7 cellular contexts compared by ENCODE assay signal in the genomic region with DNA sequence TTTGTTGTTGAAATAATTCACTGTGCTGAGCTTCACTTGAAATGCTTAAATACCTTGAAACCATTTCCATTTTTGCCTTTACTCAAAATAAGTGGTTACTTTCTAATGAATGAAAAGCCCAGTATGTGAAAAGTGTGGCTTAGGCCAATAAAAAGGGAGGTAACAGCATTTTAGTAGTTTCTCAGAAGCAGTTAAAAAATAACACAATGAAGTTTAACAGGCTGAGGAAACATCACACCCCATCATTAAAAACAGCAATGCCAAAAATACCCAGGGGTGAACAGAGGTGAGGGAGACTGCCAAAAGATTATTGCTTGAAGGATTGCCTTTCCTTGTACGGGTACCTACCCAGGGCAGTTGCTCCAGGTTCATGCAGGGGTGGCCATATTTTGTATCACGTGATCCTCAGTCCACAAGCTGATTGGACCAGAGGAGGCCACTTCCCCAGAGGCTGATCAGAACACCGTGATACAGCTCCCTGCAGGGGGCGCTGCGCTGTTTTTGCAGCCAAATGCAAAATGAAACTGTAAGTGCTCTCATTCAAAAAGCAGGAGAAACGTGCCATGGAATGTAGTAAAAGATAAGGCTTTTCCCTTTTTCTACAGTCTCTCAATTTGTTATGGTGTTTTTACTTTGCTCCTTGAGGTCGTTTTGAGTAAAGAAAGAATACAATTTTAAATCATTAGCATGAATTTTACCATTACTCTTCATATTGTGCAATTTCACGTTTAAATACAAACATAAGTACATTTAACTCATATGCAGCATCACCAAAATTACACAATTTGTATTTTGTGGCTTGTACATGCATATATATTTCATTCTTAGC.
DNase-seq lines count a peak whose midpoint lies in the region; ATAC-seq, FAIRE-seq and TF ChIP-seq lines count a peak whose summit lies in the region.

No MANE protein-coding gene starts in this region.

- peak overlapping the region; percentile 52 for H4K8ac ChIP-seq in mesenchymal stem cell (ENCODE audit: low read length)

- no peak overlapping the region for H3K4me3 Mint-ChIP-seq in stimulated activated naive B cell treated with anti-CD40 and anti-IgM and Interleukin-4, amounts not matched to agents 10 μg/mL and 1 μg/mL and 100 μg/mL, for 72 hours

- intact Hi-C loops in endothelial cell of umbilical vein (cut with micrococcal nuclease) = loop anchor here (1.0 to 2.0 kb wide), 8 partner anchors 41 to 331 kb away; no protein-coding TSS in a partner anchor

- 48% methylated on average over 7 of the region's 8 CpGs for WGBS in mesenchymal stem cell

- H3K27ac Mint-ChIP-seq in stimulated activated naive B cell treated with anti-CD40 and anti-IgM and Interleukin-4, amounts not matched to agents 10 μg/mL and 1 μg/mL and 100 μg/mL, for 72 hours = no peak overlapping the region

- H3K18ac ChIP-seq in mesenchymal stem cell (ENCODE audit: low read depth in 1 of 2, low read length in 2 of 2) = peak overlapping the region; percentile 28 to 62

- no peak overlapping the region for H4K91ac ChIP-seq in mesenchymal stem cell (ENCODE audit: low read length)

- peaks cover 0 to 3% of the 10 kb centered on the region in 2 donors for H3K36me3 Mint-ChIP-seq in stimulated activated naive B cell treated with anti-CD40 and anti-IgM and Interleukin-4, amounts not matched to agents 10 μg/mL and 1 μg/mL and 100 μg/mL, for 72 hours

- H2BK15ac ChIP-seq in mesenchymal stem cell (ENCODE audit: low read depth, poor library complexity, severe bottlenecking) = no peak overlapping the region

- H3K9me3 ChIP-seq in endothelial cell of umbilical vein (replicated peaks; ENCODE audit: control insufficient read depth, insufficient read depth, low read length) (no peaks in the 10 kb centered on the region), mesenchymal stem cell (ENCODE audit: control insufficient read depth, low read length) (no peaks in the 10 kb centered on the region)

- no peak overlapping the region for H3K4ac ChIP-seq in mesenchymal stem cell (ENCODE audit: low read depth in 1 of 2, low read length in 2 of 2)

- H2AK5ac ChIP-seq in mesenchymal stem cell (ENCODE audit: low read length, severe bottlenecking) = no peak overlapping the region

- CTCF ChIA-PET in endothelial cell of umbilical vein (lab: Charles Lee) = interaction anchor here (0.6 to 5.3 kb wide), 48 partner anchors 11 to 682 kb away, joined by 3 to 54 read pairs (median 4); partner anchors contain the start of gene SH3BP4

- BruUV-seq in endothelial cell of umbilical vein (replicated peaks; lab: Mats Ljungman, UMichigan) = TSS peak; percentile 18

- H3K36me3 ChIP-seq in endothelial cell of umbilical vein (ENCODE audit: control insufficient read depth in 2 of 2, extremely low read depth in 1 of 2, insufficient read depth in 2 of 2, low read length in 2 of 2) = no peaks in the 10 kb centered on the region
- H3K36me3 ChIP-seq in mesenchymal stem cell (ENCODE audit: control insufficient read depth in 1 of 2, insufficient read depth in 2 of 2, low read depth in 1 of 2, low read length in 2 of 2) = no peaks in the 10 kb centered on the region

- peak overlapping the region; percentile 79 for H3K27ac ChIP-seq in endothelial cell of umbilical vein (ENCODE audit: insufficient read depth, low read depth, low read length)
- peak overlapping the region; percentile 58 for H3K27ac ChIP-seq in mesenchymal stem cell (ENCODE audit: low read length, poor library complexity, severe bottlenecking)

- H2AFZ ChIP-seq in endothelial cell of umbilical vein (ENCODE audit: low read depth, low read length) = peak overlapping the region; percentile 66
- H2AFZ ChIP-seq in mesenchymal stem cell (ENCODE audit: low read depth, low read length) = no peak overlapping the region

- no peaks in the 10 kb centered on the region for H4K20me1 ChIP-seq in endothelial cell of umbilical vein (replicated peaks; ENCODE audit: control insufficient read depth, extremely low read depth, insufficient read depth, low read length)

- H2BK12ac ChIP-seq in mesenchymal stem cell (ENCODE audit: low read length in 2 of 2) = no peak overlapping the region

- H3K9ac ChIP-seq in endothelial cell of umbilical vein (replicated peaks; ENCODE audit: extremely low read depth, insufficient read depth, low read length) = peak overlapping the region; percentile 24
- H3K9ac ChIP-seq in mesenchymal stem cell (ENCODE audit: low read length) = peak overlapping the region; percentile 61

- no peaks in the 10 kb centered on the region for H3K27me3 Mint-ChIP-seq in stimulated activated naive B cell treated with anti-CD40 and anti-IgM and Interleukin-4, amounts not matched to agents 10 μg/mL and 1 μg/mL and 100 μg/mL, for 72 hours

- no peaks in the 10 kb centered on the region for H3K9me1 ChIP-seq in endothelial cell of umbilical vein (replicated peaks; ENCODE audit: control insufficient read depth, extremely low read depth, insufficient read depth, low read length)

- H3K79me2 ChIP-seq in endothelial cell of umbilical vein (ENCODE audit: control insufficient read depth, insufficient read depth, low read length) = no peaks in the 10 kb centered on the region

- TF ChIP-seq CTCF in GM12872 (IDR thresholded peaks at IDR 0.05; ENCODE audit: insufficient read depth, low read depth, low read length) (peak; percentile 52; the same call in 1 of the 3 replicates), endothelial cell of umbilical vein (IDR thresholded peaks at IDR 0.05; ENCODE audit: extremely low read depth in 1 of 2, insufficient read depth in 1 of 2, low read depth in 1 of 2, low read length in 2 of 2) (peak; percentile 87 to 91)

- TF ChIP-seq POLR2A in endothelial cell of umbilical vein (IDR thresholded peaks at IDR 0.05; ENCODE audit: low read depth, low read length) = peak; percentile 23

- H2BK5ac ChIP-seq in mesenchymal stem cell (ENCODE audit: low read depth, low read length, poor library complexity, severe bottlenecking) = no peak overlapping the region

- peaks cover 0 to 3% of the 10 kb centered on the region in 2 donors for H3K4me1 Mint-ChIP-seq in stimulated activated naive B cell treated with anti-CD40 and anti-IgM and Interleukin-4, amounts not matched to agents 10 μg/mL and 1 μg/mL and 100 μg/mL, for 72 hours

- peaks cover 23% of the 10 kb centered on the region for H3K4me1 ChIP-seq in endothelial cell of umbilical vein (ENCODE audit: control insufficient read depth, extremely low read depth, insufficient read depth, low read length)
- H3K4me1 ChIP-seq in mesenchymal stem cell (ENCODE audit: control insufficient read depth, insufficient read depth, low read depth, low read length) = peaks cover 8% of the 10 kb centered on the region

- no peak overlapping the region for H3K14ac ChIP-seq in mesenchymal stem cell (ENCODE audit: low read length in 2 of 2)

- DNase-seq in NCI-H1694 (lab: John Stamatoyannopoulos, UW) = peak; percentile 27
- peak; percentile 55 for DNase-seq in activated CD4-positive, CD25-positive, alpha-beta regulatory T cell treated with anti-CD3 and anti-CD28 coated beads, Interleukin-2, amount 50 U/mL, for 72 hours
- DNase-seq in endothelial cell of umbilical vein (ENCODE audit: low read depth, low spot score) = peak; percentile 92
- DNase-seq in mesenchymal stem cell = peak; percentile 90
- DNase-seq in stimulated activated naive B cell treated with anti-CD40 and anti-IgM and Interleukin-4, amounts not matched to agents 10 μg/mL and 1 μg/mL and 100 μg/mL, for 72 hours = peak; percentile 26

- peak; percentile 97 for FAIRE-seq in endothelial cell of umbilical vein (lab: Jason Lieb, UNC)

- ATAC-seq in stimulated activated naive B cell treated with anti-CD40 and anti-IgM and Interleukin-4, amounts not matched to agents 10 μg/mL and 1 μg/mL and 100 μg/mL, for 72 hours (replicated peaks) = peak; percentile 81 to 82
- no peak for ATAC-seq in HG03521 (IDR thresholded peaks at IDR 0.05; ENCODE audit: unreplicated experiment)

- peaks cover 7% of the 10 kb centered on the region in 2 donors for H3K9me3 Mint-ChIP-seq in stimulated activated naive B cell treated with anti-CD40 and anti-IgM and Interleukin-4, amounts not matched to agents 10 μg/mL and 1 μg/mL and 100 μg/mL, for 72 hours

- peak overlapping the region in 1 of 3 experiments; percentile 12 for H3K4me3 ChIP-seq in endothelial cell of umbilical vein (replicated peaks in 1 of 3; ENCODE audit: insufficient read depth in 1 of 3, low read depth in 1 of 3, low read length in 3 of 3)
- H3K4me3 ChIP-seq in mesenchymal stem cell (ENCODE audit: insufficient read depth in 1 of 2, low read depth in 1 of 2, low read length in 2 of 2) = peak overlapping the region in 1 of 2 experiments; percentile 58

- dilution Hi-C loops in endothelial cell of umbilical vein (cut with MboI; ENCODE audit: extremely low pct_ligation_motif_present, low sequenced_read_pairs) = no loop called here

- H2BK120ac ChIP-seq in mesenchymal stem cell (ENCODE audit: low read depth, low read length) = no peak overlapping the region

- no peak overlapping the region for H3K23ac ChIP-seq in mesenchymal stem cell (ENCODE audit: low read length in 2 of 2)

- POLR2A ChIA-PET in endothelial cell of umbilical vein (lab: Charles Lee) = interaction anchor here (1.1 kb wide), 1 partner anchor 58 kb away, joined by 3 read pairs; no protein-coding TSS in a partner anchor

- H3K4me2 ChIP-seq in endothelial cell of umbilical vein (ENCODE audit: insufficient read depth, low read length) = peak overlapping the region; percentile 74
- no peak overlapping the region for H3K4me2 ChIP-seq in mesenchymal stem cell (ENCODE audit: low read length, poor library complexity, severe bottlenecking)

- H3K79me1 ChIP-seq in mesenchymal stem cell (replicated peaks; ENCODE audit: low read length, poor library complexity, severe bottlenecking) = no peaks in the 10 kb centered on the region

- H3K27me3 ChIP-seq in endothelial cell of umbilical vein (ENCODE audit: control insufficient read depth in 2 of 2, insufficient read depth in 2 of 2, low read length in 2 of 2) = no peaks in the 10 kb centered on the region
- H3K27me3 ChIP-seq in mesenchymal stem cell (ENCODE audit: control insufficient read depth in 1 of 2, insufficient read depth in 1 of 2, low read length in 2 of 2) = no peaks in the 10 kb centered on the region

TF ChIP-seq in endothelial cell of umbilical vein, 7 proteins besides CTCF, POLR2A, EP300 and RAD21:
- TF ChIP-seq FOS (IDR thresholded peaks at IDR 0.05; ENCODE audit: borderline replicate concordance, insufficient read depth, low read length) = no peak
- TF ChIP-seq, protein P1, sequence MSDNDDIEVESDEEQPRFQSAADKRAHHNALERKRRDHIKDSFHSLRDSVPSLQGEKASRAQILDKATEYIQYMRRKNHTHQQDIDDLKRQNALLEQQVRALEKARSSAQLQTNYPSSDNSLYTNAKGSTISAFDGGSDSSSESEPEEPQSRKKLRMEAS (IDR thresholded peaks at IDR 0.05; ENCODE audit: insufficient read depth, insufficient read length) = no peak
- no peak for TF ChIP-seq POLR2AphosphoS5 (IDR thresholded peaks at IDR 0.05; ENCODE audit: insufficient read depth, low read depth, low read length)
- no peak for TF ChIP-seq GATA2 (IDR thresholded peaks at IDR 0.05; ENCODE audit: insufficient read depth, insufficient read length, low read depth, low read length)
- TF ChIP-seq JUN (IDR thresholded peaks at IDR 0.05; ENCODE audit: borderline replicate concordance, insufficient read depth, insufficient read length, low read depth) = no peak
- no peak for TF ChIP-seq EZH2 (IDR thresholded peaks at IDR 0.05; ENCODE audit: borderline replicate concordance, low read depth, low read length, severe bottlenecking)

Comparison
In these comparisons a context has a peak if more than half of its experiments do, and no peak if none do; other contexts are left out.
1. DNase-seq: peak in every context shown above with its lines; median percentile 92 in endothelial cell of umbilical vein; 90 in mesenchymal stem cell; 55 in activated CD4-positive, CD25-positive, alpha-beta regulatory T cell treated with anti-CD3 and anti-CD28 coated beads, Interleukin-2, amount 50 U/mL, for 72 hours; 27 in NCI-H1694; 26 in stimulated activated naive B cell treated with anti-CD40 and anti-IgM and Interleukin-4, amounts not matched to agents 10 μg/mL and 1 μg/mL and 100 μg/mL, for 72 hours.